Comparison of ENCODE assay signal across 8 cellular contexts in the genomic region with DNA sequence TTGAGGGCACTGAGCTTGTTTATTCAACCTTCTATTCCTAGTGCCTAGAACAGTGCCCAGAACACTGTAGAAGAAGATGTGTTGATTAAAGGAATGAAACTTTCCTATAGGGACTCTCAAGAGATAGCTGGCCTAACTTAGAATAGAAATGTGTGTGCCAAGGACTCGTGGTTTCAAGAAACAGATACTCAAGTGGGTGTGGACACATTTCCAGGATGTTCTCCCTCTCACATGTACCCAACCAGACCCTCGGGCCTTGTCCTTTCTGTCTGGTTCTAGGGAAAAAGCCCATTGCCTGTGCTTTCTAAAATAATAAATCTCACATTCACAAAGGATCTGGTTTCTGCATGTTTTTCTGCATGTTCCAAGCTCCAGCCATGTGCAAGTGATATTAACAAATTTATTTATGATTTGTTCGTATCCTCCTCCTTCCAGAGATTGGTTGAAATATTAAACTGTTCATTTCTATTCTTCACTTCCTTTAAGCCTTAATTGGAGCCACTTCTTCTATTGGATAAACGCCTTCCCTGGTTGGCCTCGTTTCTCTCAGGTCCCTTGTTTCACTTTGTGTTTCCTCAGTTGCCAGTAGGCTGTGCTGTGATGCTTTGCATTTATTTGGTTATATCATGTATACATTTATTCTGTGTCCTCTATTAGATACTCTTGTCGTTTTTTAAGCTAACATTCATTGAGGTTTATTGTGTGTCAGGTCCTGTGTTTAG.
DNase-seq lines count a peak whose midpoint lies in the region; ATAC-seq and TF ChIP-seq lines count a peak whose summit lies in the region.

No MANE protein-coding gene starts in this region.

- no peaks in the 10 kb centered on the region for H3K27me3 ChIP-seq in MM.1S (replicated peaks; ENCODE audit: insufficient read depth, low read length)
- H3K27me3 ChIP-seq in fibroblast of lung (ENCODE audit: control insufficient read depth, insufficient read depth, low read length): no peaks in the 10 kb centered on the region

- H4K20me1 ChIP-seq in MM.1S (ENCODE audit: insufficient read depth, low read length) (no peaks in the 10 kb centered on the region), fibroblast of lung (ENCODE audit: control insufficient read depth, extremely low read depth, insufficient read depth, low read length) (no peaks in the 10 kb centered on the region)

- H3K79me2 ChIP-seq in MM.1S (ENCODE audit: low read length): no peaks in the 10 kb centered on the region
- no peaks in the 10 kb centered on the region for H3K79me2 ChIP-seq in fibroblast of lung (ENCODE audit: control insufficient read depth, insufficient read depth, low read length)

- no peak overlapping the region for H3K27ac ChIP-seq in MM.1S (ENCODE audit: low read length)
- H3K27ac ChIP-seq in fibroblast of lung (ENCODE audit: insufficient read depth, low read length): peak overlapping the region; percentile 11

- peaks cover 6% of the 10 kb centered on the region for H3K9me3 Mint-ChIP-seq in neural crest cell

- ATAC-seq in HG02623 (IDR thresholded peaks at IDR 0.05; ENCODE audit: unreplicated experiment) (no peak), GM19023 (IDR thresholded peaks at IDR 0.05; ENCODE audit: unreplicated experiment) (no peak), GM18909 (IDR thresholded peaks at IDR 0.05; ENCODE audit: poor library complexity, unreplicated experiment) (no peak)

- peak; percentile 37 for DNase-seq in GM10248 (ENCODE audit: extremely low spot score)
- DNase-seq in MM.1S: no peak
- peak; percentile 45 for DNase-seq in activated CD4-positive, alpha-beta T cell treated with anti-CD3 and anti-CD28 coated beads for 48 hours
- peak; percentile 60 to 92 for DNase-seq in fibroblast of lung (ENCODE audit: low read depth in 2 of 2)
- DNase-seq in neural crest cell (ENCODE audit: low read depth, low spot score): no peak

- POLR2A ChIA-PET in GM10248 (lab: Yijun Ruan, JAX): no interaction called here

- H3K9me3 ChIP-seq in MM.1S (replicated peaks; ENCODE audit: insufficient read depth, low read length) (no peaks in the 10 kb centered on the region), fibroblast of lung (ENCODE audit: control insufficient read depth, insufficient read depth, low read depth, low read length) (no peaks in the 10 kb centered on the region)

- H3K4me3 Mint-ChIP-seq in neural crest cell: no peak overlapping the region

- no peaks in the 10 kb centered on the region for H3K36me3 Mint-ChIP-seq in neural crest cell (ENCODE audit: low read depth)

- no peaks in the 10 kb centered on the region for H3F3A ChIP-seq in MM.1S (ENCODE audit: insufficient read depth, low read length)

- H3K4me2 ChIP-seq in MM.1S (ENCODE audit: low read depth, low read length) (no peak overlapping the region), fibroblast of lung (ENCODE audit: extremely low read depth, insufficient read depth, low read length) (no peak overlapping the region)

- TF ChIP-seq CTCF in GM10248 (IDR thresholded peaks at IDR 0.05; ENCODE audit: control extremely low read depth, extremely low read depth, low read depth, missing control alignments) (peak; percentile 57), MM.1S (IDR thresholded peaks at IDR 0.05; ENCODE audit: low read length) (peak; percentile 36), fibroblast of lung (conservative IDR thresholded peaks at IDR 0.05 in 1 of 2, IDR thresholded peaks at IDR 0.05 in 1 of 2; ENCODE audit: low read depth in 1 of 2, low read length in 2 of 2) (peak; percentile 52 to 75), neural crest cell (conservative IDR thresholded peaks at IDR 0.05) (peak; percentile 41)

- no peaks in the 10 kb centered on the region for H3K4me1 ChIP-seq in MM.1S (ENCODE audit: low read length)
- H3K4me1 ChIP-seq in fibroblast of lung (ENCODE audit: control insufficient read depth, extremely low read depth, insufficient read depth, low read length): peaks cover 12% of the 10 kb centered on the region

- no peaks in the 10 kb centered on the region for H3K9me2 ChIP-seq in MM.1S (replicated peaks; ENCODE audit: insufficient read depth, low read length)

- no peak overlapping the region for H3K27ac Mint-ChIP-seq in neural crest cell (ENCODE audit: unreplicated experiment)

- H3K36me3 ChIP-seq in MM.1S (replicated peaks; ENCODE audit: insufficient read depth, low read length) (no peaks in the 10 kb centered on the region), fibroblast of lung (ENCODE audit: control insufficient read depth, insufficient read depth, low read length) (no peaks in the 10 kb centered on the region)

- H3K4me3 ChIP-seq in MM.1S (ENCODE audit: low read length): no peak overlapping the region
- no peak overlapping the region for H3K4me3 ChIP-seq in fibroblast of lung (replicated peaks in 1 of 4; ENCODE audit: control extremely low read depth in 1 of 4, insufficient read depth in 1 of 4, low read depth in 3 of 4, low read length in 4 of 4)

- H3K27me3 Mint-ChIP-seq in neural crest cell (ENCODE audit: low read depth): no peaks in the 10 kb centered on the region

- H3K9ac ChIP-seq in MM.1S (ENCODE audit: low read length): no peak overlapping the region
- no peak overlapping the region for H3K9ac ChIP-seq in fibroblast of lung (ENCODE audit: insufficient read depth, low read length)

- H2AFZ ChIP-seq in MM.1S (ENCODE audit: low read length) (no peak overlapping the region), fibroblast of lung (ENCODE audit: low read length) (no peak overlapping the region)

- H3K4me1 Mint-ChIP-seq in neural crest cell: peaks cover 43% of the 10 kb centered on the region

- CTCF ChIA-PET in GM10248 (lab: Yijun Ruan, JAX): interaction anchor here (0.7 to 4.6 kb wide), 17 partner anchors 8 to 334 kb away, joined by 3 to 51 read pairs (median 3); no protein-coding TSS in a partner anchor

Comparison
In these comparisons a context has a peak if more than half of its experiments do, and no peak if none do; other contexts are left out.
1. DNase-seq: peak in GM10248 (single experiment), activated CD4-positive, alpha-beta T cell treated with anti-CD3 and anti-CD28 coated beads for 48 hours (single experiment) and fibroblast of lung (2 of 2); none in MM.1S (single experiment) and neural crest cell (single experiment).
2. Peak in every context shown above with its lines, with median percentiles within 50 percentile points of each other: CTCF ChIP-seq.